In genomic region chr20:51796332-51796731, GRCh38 we compare ENCODE assay signal across 1 cellular context.
TF ChIP-seq lines count a peak whose summit lies in the region.

No MANE protein-coding gene starts in this region.

TF ChIP-seq in WTC11, 78 proteins besides CTCF, POLR2A, EP300 and RAD21 (continued from another document):
- TF ChIP-seq ZBTB43 (CRISPR knock-in tag; IDR thresholded peaks at IDR 0.05): no peak
- TF ChIP-seq USF2 (CRISPR knock-in tag; IDR thresholded peaks at IDR 0.05): no peak
- no peak for TF ChIP-seq NFE2L1 (CRISPR knock-in tag; IDR thresholded peaks at IDR 0.05)
- no peak for TF ChIP-seq TP53 (CRISPR knock-in tag; IDR thresholded peaks at IDR 0.05)
- TF ChIP-seq ERG (CRISPR knock-in tag; IDR thresholded peaks at IDR 0.05): no peak
